In genomic region chr3:122415104-122415744, GRCh38 we compare ENCODE assay signal across 8 cellular contexts. TPM values are rescaled to one million over a fixed set of nuclear protein-coding genes. Genes with fewer than 3 reads are reported as not detected.
DNase-seq lines count a peak whose midpoint lies in the region; ATAC-seq and TF ChIP-seq lines count a peak whose summit lies in the region.

No MANE protein-coding gene starts in this region.

- H3K27ac Mint-ChIP-seq in chondrocyte (ENCODE audit: unreplicated experiment), result peak overlapping the region; percentile 99
- peak overlapping the region; percentile 99 for H3K27ac Mint-ChIP-seq in stimulated activated naive B cell treated with anti-CD40 and anti-IgM and Interleukin-4, amounts not matched to agents 10 μg/mL and 1 μg/mL and 100 μg/mL, for 72 hours

- H3K4me2 ChIP-seq in SK-N-SH, result peak overlapping the region; percentile 81

- TF ChIP-seq EP300 in SK-N-SH (IDR thresholded peaks at IDR 0.05; ENCODE audit: borderline replicate concordance in 1 of 2, low read depth in 1 of 2, low read length in 1 of 2), result no peak

- no peaks in the 10 kb centered on the region for H3K27me3 Mint-ChIP-seq in chondrocyte (ENCODE audit: low read depth)
- H3K27me3 Mint-ChIP-seq in stimulated activated naive B cell treated with anti-CD40 and anti-IgM and Interleukin-4, amounts not matched to agents 10 μg/mL and 1 μg/mL and 100 μg/mL, for 72 hours, result no peaks in the 10 kb centered on the region

- no peaks in the 10 kb centered on the region for H4K20me1 ChIP-seq in SK-N-SH (ENCODE audit: insufficient read depth)

- H3K4me3 Mint-ChIP-seq in chondrocyte (ENCODE audit: unreplicated experiment), result peak overlapping the region; percentile 95
- peak overlapping the region; percentile 93 to 97 for H3K4me3 Mint-ChIP-seq in stimulated activated naive B cell treated with anti-CD40 and anti-IgM and Interleukin-4, amounts not matched to agents 10 μg/mL and 1 μg/mL and 100 μg/mL, for 72 hours

- H3K36me3 Mint-ChIP-seq in chondrocyte (ENCODE audit: low read depth), result peaks cover 2% of the 10 kb centered on the region
- H3K36me3 Mint-ChIP-seq in stimulated activated naive B cell treated with anti-CD40 and anti-IgM and Interleukin-4, amounts not matched to agents 10 μg/mL and 1 μg/mL and 100 μg/mL, for 72 hours, result peaks cover 23 to 50% of the 10 kb centered on the region in 2 donors

- ATAC-seq in GM18868 (IDR thresholded peaks at IDR 0.05; ENCODE audit: unreplicated experiment), result peak; percentile 67
- ATAC-seq in HG03025 (IDR thresholded peaks at IDR 0.05; ENCODE audit: low FRiP score, unreplicated experiment), result peak; percentile 53
- peak; percentile 72 to 73 for ATAC-seq in stimulated activated naive B cell treated with anti-CD40 and anti-IgM and Interleukin-4, amounts not matched to agents 10 μg/mL and 1 μg/mL and 100 μg/mL, for 72 hours (replicated peaks)

- H3K9me3 Mint-ChIP-seq in chondrocyte (ENCODE audit: low read depth), result no peaks in the 10 kb centered on the region
- no peaks in the 10 kb centered on the region for H3K9me3 Mint-ChIP-seq in stimulated activated naive B cell treated with anti-CD40 and anti-IgM and Interleukin-4, amounts not matched to agents 10 μg/mL and 1 μg/mL and 100 μg/mL, for 72 hours

- no peak for TF ChIP-seq RAD21 in SK-N-SH (IDR thresholded peaks at IDR 0.05; ENCODE audit: low read length)
- no peak for TF ChIP-seq RAD21 in liver (IDR thresholded peaks at IDR 0.05)

- peaks cover 49% of the 10 kb centered on the region for H3K4me1 Mint-ChIP-seq in chondrocyte (ENCODE audit: low read depth)
- peaks cover 28 to 54% of the 10 kb centered on the region in 2 donors for H3K4me1 Mint-ChIP-seq in stimulated activated naive B cell treated with anti-CD40 and anti-IgM and Interleukin-4, amounts not matched to agents 10 μg/mL and 1 μg/mL and 100 μg/mL, for 72 hours

- peaks cover 69% of the 10 kb centered on the region for H3K79me2 ChIP-seq in SK-N-SH (ENCODE audit: insufficient read depth)

- H3K27me3 ChIP-seq in SK-N-SH (ENCODE audit: insufficient read depth) (no peaks in the 10 kb centered on the region), liver (ENCODE audit: control insufficient read depth in 4 of 4, insufficient read depth in 4 of 4, low read length in 3 of 4) (no peaks in the 10 kb centered on the region)

- H3K9ac ChIP-seq in SK-N-SH (peak overlapping the region; percentile 85), liver (ENCODE audit: low read depth in 1 of 2, low read length in 2 of 2) (peak overlapping the region; percentile 95 to 98)

- H3K4me3 ChIP-seq in SK-N-SH (ENCODE audit: low read depth in 2 of 2, low read length in 1 of 2), result peak overlapping the region; percentile 74 to 95
- H3K4me3 ChIP-seq in liver (ENCODE audit: low read depth in 1 of 3, low read length in 3 of 3), result peak overlapping the region; percentile 74 to 98 (median 89)

- no peak for TF ChIP-seq CTCF in SK-N-SH (IDR thresholded peaks at IDR 0.05)
- no peak for TF ChIP-seq CTCF in chondrocyte (IDR thresholded peaks at IDR 0.05)
- TF ChIP-seq CTCF in liver (IDR thresholded peaks at IDR 0.05; ENCODE audit: low read depth, low read length, missing input control), result no peak

- H3K4me1 ChIP-seq in SK-N-SH (ENCODE audit: control insufficient read depth in 1 of 2, insufficient read depth in 2 of 2, low read depth in 1 of 2, low read length in 1 of 2) (peaks cover 7 to 8% of the 10 kb centered on the region in 2 experiments), liver (ENCODE audit: control insufficient read depth in 4 of 4, insufficient read depth in 4 of 4, low read length in 3 of 4) (peaks cover 8 to 29% (median 20%) of the 10 kb centered on the region in 4 donors)

- DNase-seq in SK-N-SH, result peak; percentile 27
- no peak for DNase-seq in chondrocyte (ENCODE audit: low spot score)
- DNase-seq in stimulated activated naive B cell treated with anti-CD40 and anti-IgM and Interleukin-4, amounts not matched to agents 10 μg/mL and 1 μg/mL and 100 μg/mL, for 72 hours, result peak; percentile 40
- no peak for DNase-seq in UCSD-AML1 (lab: John Stamatoyannopoulos, UW; ENCODE audit: unreplicated experiment)
- no peak for DNase-seq in hypothalamus (lab: John Stamatoyannopoulos, UW)

- 17% methylated on average over 10 of the region's 10 CpGs for WGBS in SK-N-SH (ENCODE audit: low lambda C conversion rate)
- WGBS in liver, result 25% methylated on average over 10 of the region's 10 CpGs

- H3K36me3 ChIP-seq in SK-N-SH (replicated peaks in 1 of 2; ENCODE audit: control insufficient read depth in 1 of 2, insufficient read depth in 2 of 2, low read length in 1 of 2) (peaks cover 15 to 17% of the 10 kb centered on the region in 2 experiments), liver (ENCODE audit: control insufficient read depth in 4 of 4, insufficient read depth in 3 of 4, low read depth in 1 of 4, low read length in 3 of 4) (peaks cover 0 to 6% (median 4%) of the 10 kb centered on the region in 4 donors)

- H3K9me2 ChIP-seq in SK-N-SH, result no peaks in the 10 kb centered on the region

- peak overlapping the region; percentile 87 for H2AFZ ChIP-seq in SK-N-SH (ENCODE audit: low read depth)

- POLR2A ChIA-PET in SK-N-SH (lab: Yijun Ruan, JAX), result interaction anchor here (1.1 to 2.7 kb wide), 2 partner anchors 32 to 379 kb away, joined by 3 to 21 read pairs; partner anchors contain the start of genes FAM162A, HSPBAP1 and MIX23

- CTCF ChIA-PET in SK-N-SH (lab: Yijun Ruan, JAX), result interaction anchor here (1.3 to 2.7 kb wide), 8 partner anchors 10 to 1143 kb away, joined by 3 to 18 read pairs (median 4); partner anchors contain the start of gene FAM162A

- no peaks in the 10 kb centered on the region for H3F3A ChIP-seq in SK-N-SH (replicated peaks; ENCODE audit: insufficient read depth)

- no peaks in the 10 kb centered on the region for H3K9me3 ChIP-seq in SK-N-SH
- H3K9me3 ChIP-seq in liver (ENCODE audit: control insufficient read depth in 4 of 4, low read length in 3 of 4), result no peaks in the 10 kb centered on the region

- H3K27ac ChIP-seq in SK-N-SH (ENCODE audit: low read depth in 2 of 2, low read length in 1 of 2) (peak overlapping the region; percentile 85 to 90; a peak in 3 of 4 replicates), liver (ENCODE audit: low read depth in 1 of 2, low read length in 2 of 2) (peak overlapping the region; percentile 97 to 98)

TF ChIP-seq in SK-N-SH, 30 proteins besides CTCF, POLR2A, EP300 and RAD21 (continues in another document):
- TF ChIP-seq GATA2 (CRISPR knock-in tag; IDR thresholded peaks at IDR 0.05) (no peak), SIN3A (IDR thresholded peaks at IDR 0.05; ENCODE audit: borderline replicate concordance, low read depth, low read length) (0 out of 2 replicates have a peak, but pooled peaks have one; percentile 35)
- TF ChIP-seq, protein P1, sequence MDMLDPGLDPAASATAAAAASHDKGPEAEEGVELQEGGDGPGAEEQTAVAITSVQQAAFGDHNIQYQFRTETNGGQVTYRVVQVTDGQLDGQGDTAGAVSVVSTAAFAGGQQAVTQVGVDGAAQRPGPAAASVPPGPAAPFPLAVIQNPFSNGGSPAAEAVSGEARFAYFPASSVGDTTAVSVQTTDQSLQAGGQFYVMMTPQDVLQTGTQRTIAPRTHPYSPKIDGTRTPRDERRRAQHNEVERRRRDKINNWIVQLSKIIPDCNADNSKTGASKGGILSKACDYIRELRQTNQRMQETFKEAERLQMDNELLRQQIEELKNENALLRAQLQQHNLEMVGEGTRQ (IDR thresholded peaks at IDR 0.05; ENCODE audit: borderline replicate concordance, low read depth, low read length), result no peak

TF ChIP-seq in liver, 16 proteins besides CTCF, POLR2A, EP300 and RAD21 (continues in another document):
- TF ChIP-seq ZBTB33 (IDR thresholded peaks at IDR 0.05), result no peak

RNA-seq across cellular contexts. Expression of gene WDR5B, which starts 0.6 kb away (rescaled TPM):
- polyA plus RNA-seq in SK-N-SH (2012; rRNA removed) (2.2 and 3.5 TPM in 2 replicates), liver (1 to 10 TPM; 1.8 TPM)
- 3.7 and 3.8 TPM in 2 replicates for polyA plus RNA-seq in SK-N-SH (2012; cell fraction: cytosol; rRNA removed)
- 0.95 and 2.5 TPM in 2 replicates for polyA plus RNA-seq in SK-N-SH (2012; cell fraction: nucleus; rRNA removed)
- total RNA-seq in chondrocyte (4.7 to 6.4 TPM (median 5.0 TPM) in 3 replicates), liver (1 to 10 TPM; 2.3 to 3.7 TPM)

RNA-seq across cellular contexts. Expression of gene FAM162A, which starts 31.2 kb away (rescaled TPM):
- polyA plus RNA-seq in SK-N-SH (2012; rRNA removed), result 35.1 and 35.3 TPM in 2 replicates
- polyA plus RNA-seq in SK-N-SH (2012; cell fraction: cytosol; rRNA removed), result 44.8 and 68.1 TPM in 2 replicates
- polyA plus RNA-seq in SK-N-SH (2012; cell fraction: nucleus; rRNA removed), result 14.1 and 17.1 TPM in 2 replicates
- 33.7 to 40.1 TPM (median 37.5 TPM) in 3 replicates for total RNA-seq in chondrocyte
- 10 to 100 TPM; 16.6 to 17.4 TPM for total RNA-seq in liver
- polyA plus RNA-seq in liver, result 100 to 1,000 TPM in 1 of 2 donors, 10 to 100 TPM in 1; 41.7 to 160 TPM

RNA-seq across cellular contexts. Expression of gene MIX23, which starts 32.2 kb away (rescaled TPM):
- polyA plus RNA-seq in SK-N-SH (2012; rRNA removed) (11.0 and 11.2 TPM in 2 replicates), liver (10 to 100 TPM; 16.1 to 19.6 TPM)
- polyA plus RNA-seq in SK-N-SH (2012; cell fraction: cytosol; rRNA removed), result 12.8 and 24.8 TPM in 2 replicates
- 5.8 and 21.0 TPM in 2 replicates for polyA plus RNA-seq in SK-N-SH (2012; cell fraction: nucleus; rRNA removed)
- total RNA-seq in chondrocyte (10.9 to 27.7 TPM (median 19.6 TPM) in 3 replicates), liver (10 to 100 TPM; 14.0 to 17.4 TPM)

Comparison
In these comparisons a context has a peak if more than half of its experiments do, and no peak if none do; other contexts are left out.
1. DNase-seq: peak in SK-N-SH (single experiment) and stimulated activated naive B cell treated with anti-CD40 and anti-IgM and Interleukin-4, amounts not matched to agents 10 μg/mL and 1 μg/mL and 100 μg/mL, for 72 hours (single experiment); none in chondrocyte (single experiment), UCSD-AML1 (single experiment) and hypothalamus (0 of 51).
2. Peak in every context shown above with its lines, with median percentiles within 50 percentile points of each other: ATAC-seq.